Comparison of ENCODE assay signal across 32 cellular contexts in genomic region chr6:159897603-159898002, GRCh38. TPM values are rescaled to one million over a fixed set of nuclear protein-coding genes. Genes with fewer than 3 reads are reported as not detected.
"Had no signal": no experiment of that assay in that cellular context is flagged by ENCODE, and none has a peak within 500 bp of the region (broad histone marks: within the 10 kb centered on the region; RNA-seq: fewer than 3 reads in every experiment).

No MANE protein-coding gene starts in this region.

- H3K27ac Mint-ChIP-seq: dendritic cell treated with granulocyte-macrophage colony-stimulating factor and Interleukin-4, amounts not matched to agents 40 ng/mL and 50 ng/mL, for 4 days; effector memory CD8-positive, alpha-beta T cell; endodermal cell; mesothelial cell of epicardium had no signal

- H3K36me3 ChIP-seq: colonic mucosa, esophagus squamous epithelium, gastrocnemius medialis, heart right ventricle, left lung, lower lobe of right lung had no signal

- H3K4me3 Mint-ChIP-seq: dendritic cell treated with granulocyte-macrophage colony-stimulating factor and Interleukin-4, amounts not matched to agents 40 ng/mL and 50 ng/mL, for 4 days; effector memory CD8-positive, alpha-beta T cell; endodermal cell; mesothelial cell of epicardium had no signal

- DNase-seq: colonic mucosa; cortex of kidney; effector CD8-positive, alpha-beta T cell; effector memory CD8-positive, alpha-beta T cell; endodermal cell; erythroblast; esophagus squamous epithelium; foreskin fibroblast; foreskin melanocyte; gastrocnemius medialis; glutamatergic neuron; head of caudate nucleus; heart right ventricle; hippocampal formation; left cardiac atrium; left lung; left ventricle myocardium superior; lower lobe of right lung; mesenchymal stem cell; mucosa of descending colon had no signal

- H3K36me3 Mint-ChIP-seq: mesothelial cell of epicardium had no signal

- H3K9me3 Mint-ChIP-seq: effector memory CD8-positive, alpha-beta T cell had no signal

- H3K4me3 ChIP-seq: colonic mucosa, esophagus squamous epithelium, gastrocnemius medialis, heart right ventricle, left lung, lower lobe of right lung, mucosa of descending colon had no signal

- ATAC-seq: effector memory CD8-positive, alpha-beta T cell; esophagus mucosa; gastrocnemius medialis; heart right ventricle; left cardiac atrium; left lung; left ventricle myocardium superior; lower lobe of right lung; mucosa of descending colon had no signal

- H3K27me3 ChIP-seq: colonic mucosa, gastrocnemius medialis had no signal

- H3K9me3 ChIP-seq: colonic mucosa, esophagus squamous epithelium, gastrocnemius medialis, heart right ventricle, left lung, lower lobe of right lung, mucosa of descending colon had no signal

- H3K4me1 ChIP-seq: colonic mucosa, gastrocnemius medialis, heart right ventricle, left lung, lower lobe of right lung had no signal

- H3K4me1 Mint-ChIP-seq: endodermal cell had no signal

- FAIRE-seq: endometrium, islet of Langerhans, keratinocyte had no signal

- H3K27ac ChIP-seq: colonic mucosa, epithelial cell of prostate, esophagus squamous epithelium, gastrocnemius medialis, heart right ventricle, left lung, lower lobe of right lung had no signal

RNA-seq across cellular contexts. Expression of gene MAS1, which starts 6.8 kb away (rescaled TPM):
- total RNA-seq: colonic mucosa, dermis microvascular lymphatic vessel endothelial cell, endodermal cell, esophagus mucosa, esophagus squamous epithelium, gastrocnemius medialis, glomerular endothelial cell, kidney epithelial cell, left cardiac atrium, left ventricle myocardium superior, lower lobe of right lung, lung microvascular endothelial cell, mesenteric fat pad, mesothelial cell of epicardium, mucosa of descending colon had no signal
- polyA plus RNA-seq: heart right ventricle, keratinocyte had no signal
